ENCODE assay signal across 1 cellular context in genomic region chr2:65430515-65431416, GRCh38.
TF ChIP-seq lines count a peak whose summit lies in the region.

No MANE protein-coding gene starts in this region.

TF ChIP-seq in K562, 482 proteins besides CTCF, POLR2A, EP300 and RAD21 (continued from another document and continues in another):
- TF ChIP-seq RBM22 (IDR thresholded peaks at IDR 0.05; ENCODE audit: low read depth, low read length, poor library complexity, severe bottlenecking) (peak; percentile 76), GATAD2B (IDR thresholded peaks at IDR 0.05; ENCODE audit: borderline replicate concordance) (peak; percentile 59; the same call in 1 of the 2 replicates), MCM5 (IDR thresholded peaks at IDR 0.05; ENCODE audit: low read depth) (no peak), POLR2AphosphoS5 (IDR thresholded peaks at IDR 0.05; ENCODE audit: control insufficient read depth, insufficient read depth, low read depth, low read length) (0 out of 2 replicates have a peak, but pooled peaks have one; percentile 17), ZFP1 (CRISPR knock-in tag; IDR thresholded peaks at IDR 0.05) (no peak), C11orf30 (IDR thresholded peaks at IDR 0.05; ENCODE audit: low read depth) (no peak), ZNF175 (CRISPR knock-in tag; IDR thresholded peaks at IDR 0.05; ENCODE audit: low read depth) (no peak), HDAC1 (IDR thresholded peaks at IDR 0.05) (peak in 1 of 2 experiments; percentile 47; a peak in 2 of 4 replicates), SAFB (IDR thresholded peaks at IDR 0.05; ENCODE audit: borderline replicate concordance, low read depth, low read length) (0 out of 2 replicates have a peak, but pooled peaks have one; percentile 42), ZNF282 (CRISPR knock-in tag; IDR thresholded peaks at IDR 0.05) (no peak), VEZF1 (CRISPR knock-in tag; IDR thresholded peaks at IDR 0.05) (peak; percentile 63), L3MBTL2 (IDR thresholded peaks at IDR 0.05) (no peak; the same call in none of the 2 replicates), FOXP1 (CRISPR knock-in tag; IDR thresholded peaks at IDR 0.05) (peak; percentile 67; the same call in 1 of the 2 replicates), FOSL1 (tag; conservative IDR thresholded peaks at IDR 0.05) (peak; percentile 19; the same call in 1 of the 2 replicates), POLR2G (IDR thresholded peaks at IDR 0.05; ENCODE audit: low read depth, low read length) (peak; percentile 78), HCFC1 (IDR thresholded peaks at IDR 0.05; ENCODE audit: low read depth, low read length) (0 out of 2 replicates have a peak, but pooled peaks have one; percentile 5), ARID4B (CRISPR knock-in tag; IDR thresholded peaks at IDR 0.05) (peak; percentile 60), FIP1L1 (IDR thresholded peaks at IDR 0.05; ENCODE audit: low read depth, low read length, poor library complexity, severe bottlenecking) (peak; percentile 13), ZSCAN29 (IDR thresholded peaks at IDR 0.05) (peak; percentile 90), TCF15 (CRISPR knock-in tag; IDR thresholded peaks at IDR 0.05) (no peak), SP1 (CRISPR knock-in tag; IDR thresholded peaks at IDR 0.05) (0 out of 2 replicates have a peak, but pooled peaks have one; percentile 39), RBBP5 (IDR thresholded peaks at IDR 0.05; ENCODE audit: borderline replicate concordance, insufficient read depth, low read length, poor library complexity, severe bottlenecking) (peak; percentile 75), ATF7 (IDR thresholded peaks at IDR 0.05) (0 out of 2 replicates have a peak, but pooled peaks have one; percentile 8), CREB1 (IDR thresholded peaks at IDR 0.05) (peak; percentile 26; the same call in 1 of the 2 replicates), CREB1 (CRISPR knock-in tag; IDR thresholded peaks at IDR 0.05) (no peak; the same call in 1 of the 2 replicates), HNRNPUL1 (IDR thresholded peaks at IDR 0.05; ENCODE audit: low read length) (no peak), TBP (optimal IDR thresholded peaks at IDR 0.05; ENCODE audit: low read depth, low read length) (peak; percentile 22), ATF1 (CRISPR knock-in tag; IDR thresholded peaks at IDR 0.05) (no peak), ATF1 (tag; IDR thresholded peaks at IDR 0.05) (peak; percentile 55), KDM2B (CRISPR knock-in tag; IDR thresholded peaks at IDR 0.05) (0 out of 2 replicates have a peak, but pooled peaks have one; percentile 50), RBFOX2 (IDR thresholded peaks at IDR 0.05; ENCODE audit: low read depth, low read length) (peak; percentile 84), BHLHE40 (IDR thresholded peaks at IDR 0.05; ENCODE audit: low read length) (0 out of 2 replicates have a peak, but pooled peaks have one; percentile 42), NFE2 (IDR thresholded peaks at IDR 0.05; ENCODE audit: low read depth) (peak; percentile 32; the same call in 1 of the 2 replicates), U2AF1 (optimal IDR thresholded peaks at IDR 0.05; ENCODE audit: low read depth, low read length) (peak; percentile 27), ZNF324 (CRISPR knock-in tag; IDR thresholded peaks at IDR 0.05) (no peak), THRAP3 (IDR thresholded peaks at IDR 0.05; ENCODE audit: borderline replicate concordance) (no peak), ZNF589 (CRISPR knock-in tag; IDR thresholded peaks at IDR 0.05; ENCODE audit: low read depth) (0 out of 2 replicates have a peak, but pooled peaks have one; percentile 11), RBM17 (IDR thresholded peaks at IDR 0.05; ENCODE audit: borderline replicate concordance, low read depth, low read length) (no peak), NONO (IDR thresholded peaks at IDR 0.05; ENCODE audit: low read depth in 2 of 2, low read length in 1 of 2) (peak in 1 of 2 experiments; percentile 82; a peak in 1 of 4 replicates), ZZZ3 (IDR thresholded peaks at IDR 0.05) (no peak), HMGN3 (IDR thresholded peaks at IDR 0.05; ENCODE audit: borderline replicate concordance, extremely low read depth, insufficient read length, low read depth, low read length) (peak; percentile 23), SPI1 (IDR thresholded peaks at IDR 0.05; ENCODE audit: borderline replicate concordance, low read depth, low read length) (peak; percentile 82), FUS (optimal IDR thresholded peaks at IDR 0.05; ENCODE audit: low read depth, low read length) (peak; percentile 83), KAT2B (IDR thresholded peaks at IDR 0.05; ENCODE audit: low read depth, low read length) (no peak), NRF1 (conservative IDR thresholded peaks at IDR 0.05 in 1 of 2, IDR thresholded peaks at IDR 0.05 in 1 of 2) (peak; percentile 13 to 49; a peak in 2 of 4 replicates), BRF1 (IDR thresholded peaks at IDR 0.05; ENCODE audit: borderline replicate concordance, extremely low read depth, insufficient read length) (no peak), ZNF143 (CRISPR knock-in tag; IDR thresholded peaks at IDR 0.05) (0 out of 2 replicates have a peak, but pooled peaks have one; percentile 45), MED1 (CRISPR knock-in tag; IDR thresholded peaks at IDR 0.05; ENCODE audit: borderline replicate concordance) (0 out of 2 replicates have a peak, but pooled peaks have one; percentile 64), CBFA2T3 (IDR thresholded peaks at IDR 0.05) (0 out of 2 replicates have a peak, but pooled peaks have one; percentile 9), KLF10 (CRISPR knock-in tag; IDR thresholded peaks at IDR 0.05) (no peak), NFXL1 (CRISPR knock-in tag; IDR thresholded peaks at IDR 0.05) (no peak)
- TF ChIP-seq, protein P1, sequence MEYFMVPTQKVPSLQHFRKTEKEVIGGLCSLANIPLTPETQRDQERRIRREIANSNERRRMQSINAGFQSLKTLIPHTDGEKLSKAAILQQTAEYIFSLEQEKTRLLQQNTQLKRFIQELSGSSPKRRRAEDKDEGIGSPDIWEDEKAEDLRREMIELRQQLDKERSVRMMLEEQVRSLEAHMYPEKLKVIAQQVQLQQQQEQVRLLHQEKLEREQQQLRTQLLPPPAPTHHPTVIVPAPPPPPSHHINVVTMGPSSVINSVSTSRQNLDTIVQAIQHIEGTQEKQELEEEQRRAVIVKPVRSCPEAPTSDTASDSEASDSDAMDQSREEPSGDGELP (CRISPR knock-in tag; IDR thresholded peaks at IDR 0.05; ENCODE audit: borderline replicate concordance) = peak; percentile 33; the same call in 1 of the 2 replicates
- TF ChIP-seq, protein P2, sequence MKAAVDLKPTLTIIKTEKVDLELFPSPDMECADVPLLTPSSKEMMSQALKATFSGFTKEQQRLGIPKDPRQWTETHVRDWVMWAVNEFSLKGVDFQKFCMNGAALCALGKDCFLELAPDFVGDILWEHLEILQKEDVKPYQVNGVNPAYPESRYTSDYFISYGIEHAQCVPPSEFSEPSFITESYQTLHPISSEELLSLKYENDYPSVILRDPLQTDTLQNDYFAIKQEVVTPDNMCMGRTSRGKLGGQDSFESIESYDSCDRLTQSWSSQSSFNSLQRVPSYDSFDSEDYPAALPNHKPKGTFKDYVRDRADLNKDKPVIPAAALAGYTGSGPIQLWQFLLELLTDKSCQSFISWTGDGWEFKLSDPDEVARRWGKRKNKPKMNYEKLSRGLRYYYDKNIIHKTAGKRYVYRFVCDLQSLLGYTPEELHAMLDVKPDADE (conservative IDR thresholded peaks at IDR 0.05; ENCODE audit: control insufficient read depth, low read depth, low read length) = peak; percentile 14; the same call in 1 of the 2 replicates
- TF ChIP-seq, protein P3, sequence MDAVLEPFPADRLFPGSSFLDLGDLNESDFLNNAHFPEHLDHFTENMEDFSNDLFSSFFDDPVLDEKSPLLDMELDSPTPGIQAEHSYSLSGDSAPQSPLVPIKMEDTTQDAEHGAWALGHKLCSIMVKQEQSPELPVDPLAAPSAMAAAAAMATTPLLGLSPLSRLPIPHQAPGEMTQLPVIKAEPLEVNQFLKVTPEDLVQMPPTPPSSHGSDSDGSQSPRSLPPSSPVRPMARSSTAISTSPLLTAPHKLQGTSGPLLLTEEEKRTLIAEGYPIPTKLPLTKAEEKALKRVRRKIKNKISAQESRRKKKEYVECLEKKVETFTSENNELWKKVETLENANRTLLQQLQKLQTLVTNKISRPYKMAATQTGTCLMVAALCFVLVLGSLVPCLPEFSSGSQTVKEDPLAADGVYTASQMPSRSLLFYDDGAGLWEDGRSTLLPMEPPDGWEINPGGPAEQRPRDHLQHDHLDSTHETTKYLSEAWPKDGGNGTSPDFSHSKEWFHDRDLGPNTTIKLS (IDR thresholded peaks at IDR 0.05; ENCODE audit: borderline replicate concordance, low read depth) = no peak
- TF ChIP-seq, protein P4, sequence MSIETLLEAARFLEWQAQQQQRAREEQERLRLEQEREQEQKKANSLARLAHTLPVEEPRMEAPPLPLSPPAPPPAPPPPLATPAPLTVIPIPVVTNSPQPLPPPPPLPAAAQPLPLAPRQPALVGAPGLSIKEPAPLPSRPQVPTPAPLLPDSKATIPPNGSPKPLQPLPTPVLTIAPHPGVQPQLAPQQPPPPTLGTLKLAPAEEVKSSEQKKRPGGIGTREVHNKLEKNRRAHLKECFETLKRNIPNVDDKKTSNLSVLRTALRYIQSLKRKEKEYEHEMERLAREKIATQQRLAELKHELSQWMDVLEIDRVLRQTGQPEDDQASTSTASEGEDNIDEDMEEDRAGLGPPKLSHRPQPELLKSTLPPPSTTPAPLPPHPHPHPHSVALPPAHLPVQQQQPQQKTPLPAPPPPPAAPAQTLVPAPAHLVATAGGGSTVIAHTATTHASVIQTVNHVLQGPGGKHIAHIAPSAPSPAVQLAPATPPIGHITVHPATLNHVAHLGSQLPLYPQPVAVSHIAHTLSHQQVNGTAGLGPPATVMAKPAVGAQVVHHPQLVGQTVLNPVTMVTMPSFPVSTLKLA (conservative IDR thresholded peaks at IDR 0.05) = peak; percentile 52 to 62
